8 cellular contexts compared by ENCODE assay signal in genomic region chr2:158968396-158969161, GRCh38. TPM values are rescaled to one million over a fixed set of nuclear protein-coding genes. Genes with fewer than 3 reads are reported as not detected.
DNase-seq lines count a peak whose midpoint lies in the region; ATAC-seq and TF ChIP-seq lines count a peak whose summit lies in the region.

TANC1 (plus strand) TSS chr2:158968640; CDS start chr2:159065911, 97,271 bp downstream.

- WGBS in endodermal cell (ENCODE audit: insufficient coverage in 1 of 2, insufficient read length in 1 of 2), 2 experiments: 0% methylated on average over 32 to 92 of the region's 92 CpGs
- WGBS in mesenchymal stem cell: under 1% methylated on average over 86 of the region's 92 CpGs

- peak within 1 kb of the TSS; percentile 66 for H4K91ac ChIP-seq in mesenchymal stem cell (ENCODE audit: low read length)

- H3K4me3 ChIP-seq in CD4-positive, alpha-beta memory T cell (ENCODE audit: low read length in 2 of 2): peak within 1 kb of the TSS; percentile 17 to 35
- H3K4me3 ChIP-seq in endodermal cell (ENCODE audit: low read length) (peak within 1 kb of the TSS; percentile 88), mesenchymal stem cell (ENCODE audit: insufficient read depth in 1 of 2, low read depth in 1 of 2, low read length in 2 of 2) (peak within 1 kb of the TSS; percentile 82 to 91)

- H2AFZ ChIP-seq in mesenchymal stem cell (ENCODE audit: low read depth, low read length): no peak within 1 kb of the TSS

- no peaks in the 10 kb centered on the region for H3K9me3 Mint-ChIP-seq in CD4-positive, alpha-beta memory T cell
- H3K9me3 Mint-ChIP-seq in endodermal cell: no peaks in the 10 kb centered on the region

- H3K27me3 ChIP-seq in CD4-positive, alpha-beta memory T cell (ENCODE audit: insufficient read depth, low read length): peaks cover 13% of the 10 kb centered on the region
- H3K27me3 ChIP-seq in endodermal cell (ENCODE audit: control insufficient read depth, insufficient read depth, low read length, poor library complexity, severe bottlenecking): peaks cover 53% of the 10 kb centered on the region
- H3K27me3 ChIP-seq in mesenchymal stem cell (ENCODE audit: control insufficient read depth in 1 of 2, insufficient read depth in 1 of 2, low read length in 2 of 2): no peaks in the 10 kb centered on the region

- H3K27me3 Mint-ChIP-seq in CD4-positive, alpha-beta memory T cell: peaks cover 32 to 35% of the 10 kb centered on the region in 2 donors
- H3K27me3 Mint-ChIP-seq in endodermal cell (ENCODE audit: insufficient read depth): peaks cover 88% of the 10 kb centered on the region

- intact Hi-C loops in CD4-positive, alpha-beta memory T cell (cut with micrococcal nuclease): loop anchor here (10.0 kb wide), 1 partner anchor 126 kb away; no protein-coding TSS in a partner anchor

- H3K4ac ChIP-seq in mesenchymal stem cell (ENCODE audit: low read depth in 1 of 2, low read length in 2 of 2): peak within 1 kb of the TSS; percentile 81 to 89

- peaks cover 7 to 19% (median 15%) of the 10 kb centered on the region in 4 donors for H3K4me1 Mint-ChIP-seq in CD4-positive, alpha-beta memory T cell
- H3K4me1 Mint-ChIP-seq in endodermal cell: peaks cover 23% of the 10 kb centered on the region

- H3K9me3 ChIP-seq in CD4-positive, alpha-beta memory T cell (ENCODE audit: control insufficient read depth in 1 of 2, low read length in 2 of 2): no peaks in the 10 kb centered on the region
- H3K9me3 ChIP-seq in endodermal cell (ENCODE audit: control insufficient read depth, low read length): no peaks in the 10 kb centered on the region
- no peaks in the 10 kb centered on the region for H3K9me3 ChIP-seq in mesenchymal stem cell (ENCODE audit: control insufficient read depth, low read length)

- H3K14ac ChIP-seq in mesenchymal stem cell (ENCODE audit: low read length in 2 of 2): peak within 1 kb of the TSS; percentile 63 to 98

- peak; percentile 25 to 44 (median 41) for DNase-seq in CD4-positive, alpha-beta memory T cell
- peak; percentile 93 for DNase-seq in NCI-H748 (lab: John Stamatoyannopoulos, UW; ENCODE audit: unreplicated experiment)
- DNase-seq in activated CD8-positive, alpha-beta memory T cell treated with anti-CD3 and anti-CD28 coated beads for 1 hour (ENCODE audit: extremely low read depth in 1 of 2, low read depth in 1 of 2): peak; percentile 1 to 3
- peak; percentile 96 for DNase-seq in endodermal cell
- DNase-seq in mesenchymal stem cell: peak; percentile 93
- DNase-seq in stimulated activated CD8-positive, alpha-beta memory T cell treated with anti-CD3 and anti-CD28 coated beads, Interleukin-15, amount 100 ng/mL, for 24 hours (ENCODE audit: low read depth): peak; percentile 15

- H3K9ac ChIP-seq in endodermal cell (ENCODE audit: extremely low read depth, low read length, poor library complexity, severe bottlenecking) (peak within 1 kb of the TSS; percentile 67), mesenchymal stem cell (ENCODE audit: low read length) (peak within 1 kb of the TSS; percentile 88)

- H3K23ac ChIP-seq in mesenchymal stem cell (ENCODE audit: low read length in 2 of 2): peak within 1 kb of the TSS; percentile 2 to 84

- H2AK5ac ChIP-seq in mesenchymal stem cell (ENCODE audit: low read length, severe bottlenecking): no peak within 1 kb of the TSS

- CTCF ChIA-PET in CD4-positive, alpha-beta memory T cell (lab: Charles Lee; ENCODE audit: partially characterized antibody): no interaction called here

- no peaks in the 10 kb centered on the region for H3K36me3 ChIP-seq in CD4-positive, alpha-beta memory T cell (ENCODE audit: insufficient read depth, low read length)
- H3K36me3 ChIP-seq in endodermal cell (ENCODE audit: control insufficient read depth, insufficient read depth, low read length) (no peaks in the 10 kb centered on the region), mesenchymal stem cell (ENCODE audit: control insufficient read depth in 1 of 2, insufficient read depth in 2 of 2, low read depth in 1 of 2, low read length in 2 of 2) (no peaks in the 10 kb centered on the region)

- H3K27ac Mint-ChIP-seq in CD4-positive, alpha-beta memory T cell: peak within 1 kb of the TSS in 1 of 7 donors; percentile 10
- H3K27ac Mint-ChIP-seq in endodermal cell: peak within 1 kb of the TSS; percentile 52

- peak within 1 kb of the TSS; percentile 89 for H3K4me2 ChIP-seq in mesenchymal stem cell (ENCODE audit: low read length, poor library complexity, severe bottlenecking)

- peaks cover 3% of the 10 kb centered on the region for H3K79me1 ChIP-seq in mesenchymal stem cell (replicated peaks; ENCODE audit: low read length, poor library complexity, severe bottlenecking)

- H2BK12ac ChIP-seq in mesenchymal stem cell (ENCODE audit: low read length in 2 of 2): peak within 1 kb of the TSS; percentile 6 to 43

- H3K4me3 Mint-ChIP-seq in CD4-positive, alpha-beta memory T cell: peak within 1 kb of the TSS; percentile 70 to 87 (median 80)
- H3K4me3 Mint-ChIP-seq in endodermal cell: peak within 1 kb of the TSS; percentile 80

- H2BK5ac ChIP-seq in mesenchymal stem cell (ENCODE audit: low read depth, low read length, poor library complexity, severe bottlenecking): peak within 1 kb of the TSS; percentile 67

- H3K4me1 ChIP-seq in CD4-positive, alpha-beta memory T cell (ENCODE audit: insufficient read depth, low read length): peaks cover 7% of the 10 kb centered on the region
- H3K4me1 ChIP-seq in endodermal cell (ENCODE audit: control insufficient read depth, insufficient read depth, low read length) (peaks cover 12% of the 10 kb centered on the region), mesenchymal stem cell (ENCODE audit: control insufficient read depth, insufficient read depth, low read depth, low read length) (peaks cover 2% of the 10 kb centered on the region)

- no peaks in the 10 kb centered on the region for H3K36me3 Mint-ChIP-seq in CD4-positive, alpha-beta memory T cell
- no peaks in the 10 kb centered on the region for H3K36me3 Mint-ChIP-seq in endodermal cell (ENCODE audit: low read depth)

- no peak within 1 kb of the TSS for H3K27ac ChIP-seq in CD4-positive, alpha-beta memory T cell (ENCODE audit: low read depth, low read length)
- peak within 1 kb of the TSS; percentile 85 for H3K27ac ChIP-seq in endodermal cell (ENCODE audit: low read depth, low read length)
- H3K27ac ChIP-seq in mesenchymal stem cell (ENCODE audit: low read length, poor library complexity, severe bottlenecking): peak within 1 kb of the TSS; percentile 82

- peak within 1 kb of the TSS; percentile 98 for H2BK15ac ChIP-seq in mesenchymal stem cell (ENCODE audit: low read depth, poor library complexity, severe bottlenecking)

- peak within 1 kb of the TSS; percentile 88 to 95 for H3K18ac ChIP-seq in mesenchymal stem cell (ENCODE audit: low read depth in 1 of 2, low read length in 2 of 2)

- TF ChIP-seq CTCF in endodermal cell (conservative IDR thresholded peaks at IDR 0.05): no peak

- H2BK120ac ChIP-seq in mesenchymal stem cell (ENCODE audit: low read depth, low read length): peak within 1 kb of the TSS; percentile 95

- H4K8ac ChIP-seq in mesenchymal stem cell (ENCODE audit: low read length): peak within 1 kb of the TSS; percentile 49

- ATAC-seq in GM19397 (IDR thresholded peaks at IDR 0.05; ENCODE audit: unreplicated experiment) (peak; percentile 93), HG03469 (IDR thresholded peaks at IDR 0.05; ENCODE audit: unreplicated experiment) (peak; percentile 91)

- POLR2A ChIA-PET in CD4-positive, alpha-beta memory T cell (lab: Charles Lee; ENCODE audit: partially characterized antibody): no interaction called here

RNA-seq across cellular contexts. Expression of gene TANC1, which starts in this region (rescaled TPM):
- total RNA-seq in CD4-positive, alpha-beta memory T cell: under 1 TPM; 0.35 to 0.50 TPM
- under 1 TPM in 1 of 2 donors, not detected in 1; 0.79 TPM for polyA plus RNA-seq in CD4-positive, alpha-beta memory T cell
- 1 to 10 TPM; 2.9 to 9.5 TPM for total RNA-seq in endodermal cell
- 15.0 TPM for polyA plus RNA-seq in endodermal cell (2013, experiment 1 of 2)
- polyA plus RNA-seq in endodermal cell (2013, experiment 2 of 2): 15.6 TPM
- polyA plus RNA-seq in mesenchymal stem cell (2013, experiment 1 of 2): 28.5 TPM
- polyA plus RNA-seq in mesenchymal stem cell (2013, experiment 2 of 2): 26.8 TPM

Comparison
In these comparisons a context has a peak if more than half of its experiments do, and no peak if none do; other contexts are left out.
1. Peak in DNase-seq and H3K4me3 ChIP-seq in CD4-positive, alpha-beta memory T cell; RNA of the gene not detected or under 1 TPM.
2. DNase-seq: peak in every context shown above with its lines; median percentile 96 in endodermal cell; 93 in NCI-H748; 93 in mesenchymal stem cell; 41 in CD4-positive, alpha-beta memory T cell; 15 in stimulated activated CD8-positive, alpha-beta memory T cell treated with anti-CD3 and anti-CD28 coated beads, Interleukin-15, amount 100 ng/mL, for 24 hours; 2 in activated CD8-positive, alpha-beta memory T cell treated with anti-CD3 and anti-CD28 coated beads for 1 hour.
3. H3K4me3 ChIP-seq: peak in every context shown above with its lines; median percentile 88 in endodermal cell; 86 in mesenchymal stem cell; 26 in CD4-positive, alpha-beta memory T cell.